14 cellular contexts compared by ENCODE assay signal in the genomic region with DNA sequence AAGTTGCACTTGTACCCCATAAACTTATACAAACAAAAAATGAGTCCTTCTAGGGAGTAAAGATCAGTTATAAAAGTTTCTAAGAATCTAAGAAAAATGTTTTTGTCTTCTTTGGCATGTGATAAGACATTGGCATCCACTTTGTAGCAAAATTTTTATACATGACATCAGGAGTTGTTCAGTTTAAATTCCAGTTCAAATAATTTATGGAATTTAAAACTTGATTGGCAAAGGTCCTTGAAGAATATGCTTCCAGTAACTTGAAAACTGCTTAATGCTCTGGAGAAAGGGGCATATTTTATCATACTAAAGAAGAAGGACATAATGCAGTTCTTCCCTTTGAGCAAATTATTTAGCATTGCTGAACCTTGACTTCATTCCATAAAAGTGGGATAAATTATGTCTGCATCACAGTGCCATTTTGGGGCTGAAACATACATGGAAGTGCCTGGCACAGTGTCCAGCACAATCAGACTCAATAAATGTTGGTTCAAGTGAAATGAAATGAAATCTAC.
DNase-seq lines count a peak whose midpoint lies in the region; ATAC-seq lines count a peak whose summit lies in the region.
"Had no signal": no experiment of that assay in that cellular context is flagged by ENCODE, and none has a peak within 500 bp of the region (broad histone marks: within the 10 kb centered on the region; RNA-seq: fewer than 3 reads in every experiment).

No MANE protein-coding gene starts in this region.

- H3K9ac ChIP-seq in GM23248: no peak overlapping the region

- H4K20me1 ChIP-seq in GM23248 (ENCODE audit: insufficient read depth): no peaks in the 10 kb centered on the region

- H3K27me3 ChIP-seq in GM23248 (replicated peaks; ENCODE audit: insufficient read depth): no peaks in the 10 kb centered on the region
- H3K27me3 ChIP-seq: BE2C had no signal

- H3K4me1 ChIP-seq in GM23248 (ENCODE audit: insufficient read depth): peaks cover 30% of the 10 kb centered on the region
- H3K4me1 ChIP-seq: BE2C had no signal

- H3K9me2 ChIP-seq in GM23248 (ENCODE audit: insufficient read depth): no peaks in the 10 kb centered on the region

- no peaks in the 10 kb centered on the region for H3K79me2 ChIP-seq in GM23248 (ENCODE audit: insufficient read depth)

- no peak overlapping the region for H2AFZ ChIP-seq in GM23248
- H2AFZ ChIP-seq: GM23338 had no signal

- H3K9me3 ChIP-seq in GM23248 (ENCODE audit: low read depth): no peaks in the 10 kb centered on the region
- H3K9me3 ChIP-seq: BE2C had no signal

- no peak for ATAC-seq in GM21576 (IDR thresholded peaks at IDR 0.05; ENCODE audit: unreplicated experiment)
- ATAC-seq: GM23338 had no signal

- in situ Hi-C loops in GM23248 (cut with MboI): no loop called here

- H3K36me3 ChIP-seq in GM23248 (ENCODE audit: low read depth): no peaks in the 10 kb centered on the region
- H3K36me3 ChIP-seq: BE2C had no signal

- peaks cover 27% of the 10 kb centered on the region for H3F3A ChIP-seq in GM23248 (ENCODE audit: insufficient read depth)

- no peak overlapping the region for H3K27ac ChIP-seq in GM23248
- H3K27ac ChIP-seq: C4-2B had no signal

- DNase-seq in GM23248 (peak; percentile 7), dedifferentiated amniotic fluid mesenchymal stem cell (ENCODE audit: extremely low spot score) (peak; percentile 59), iris pigment epithelial cell (ENCODE audit: low read depth) (peak; percentile 8), NK-92 (lab: John Stamatoyannopoulos, UW; ENCODE audit: unreplicated experiment) (no peak), SKM-1 treated with dmso at 0.1 percent for 144 hours (lab: John Stamatoyannopoulos, UW; ENCODE audit: unreplicated experiment) (no peak), GM03348 (ENCODE audit: low spot score) (no peak)
- DNase-seq: BE2C; CD4-positive, alpha-beta memory T cell; DMS79; H9; KG1 had no signal

- no peak overlapping the region for H3K4me3 ChIP-seq in GM23248
- H3K4me3 ChIP-seq: GM23338 had no signal

- H3K4me2 ChIP-seq in GM23248 (ENCODE audit: unreplicated experiment): peak overlapping the region; percentile 12
- H3K4me2 ChIP-seq: GM23338 had no signal

Comparison
In these comparisons a context has a peak if more than half of its experiments do, and no peak if none do; other contexts are left out.
1. DNase-seq: peak in GM23248 (single experiment), dedifferentiated amniotic fluid mesenchymal stem cell (single experiment) and iris pigment epithelial cell (single experiment); none in NK-92 (single experiment), SKM-1 treated with dmso at 0.1 percent for 144 hours (single experiment) and GM03348 (single experiment).